In genomic region chr2:105809099-105809473, GRCh38 we compare ENCODE assay signal across 11 cellular contexts.
DNase-seq lines count a peak whose midpoint lies in the region; ATAC-seq, FAIRE-seq and TF ChIP-seq lines count a peak whose summit lies in the region.
"Had no signal": no experiment of that assay in that cellular context is flagged by ENCODE, and none has a peak within 500 bp of the region (broad histone marks: within the 10 kb centered on the region; RNA-seq: fewer than 3 reads in every experiment).

No MANE protein-coding gene starts in this region.

- ATAC-seq in GM21423 (IDR thresholded peaks at IDR 0.05; ENCODE audit: unreplicated experiment) (peak; percentile 35), T-cell (replicated peaks in 1 of 4) (peak in 3 of 4 experiments; percentile 29 to 70 (median 31))
- ATAC-seq: esophagus mucosa had no signal

- peaks cover 91% of the 10 kb centered on the region for H3K79me2 ChIP-seq in hepatocyte

- H3K36me3 ChIP-seq in hepatocyte (replicated peaks; ENCODE audit: insufficient read depth, low read depth) (no peaks in the 10 kb centered on the region), suprapubic skin (no peaks in the 10 kb centered on the region)

- POLR2A ChIA-PET in T-cell (lab: Charles Lee) = interaction anchor here in 1 of 2 donors (0.9 kb wide), 1 partner anchor 22 kb away, joined by 3 read pairs; no protein-coding TSS in a partner anchor

- peaks cover 94 to 95% (median 94%) of the 10 kb centered on the region in 3 donors for H3K4me1 Mint-ChIP-seq in T-cell

- no peak overlapping the region for H3K4me2 ChIP-seq in hepatocyte

- DNase-seq in GM12891 (ENCODE audit: insufficient read length, low spot score) (no peak), T-cell (peak in 1 of 34 experiments; percentile 44), hepatocyte (ENCODE audit: low spot score) (no peak), A172 (ENCODE audit: low spot score) (no peak), SHP77 treated with DMSO at 0.1 percent for 48 hours (lab: John Stamatoyannopoulos, UW) (no peak), mesenteric fat pad (ENCODE audit: low spot score) (no peak), suprapubic skin (ENCODE audit: low spot score in 2 of 2) (no peak)
- DNase-seq: amygdala, NCI-H510A treated with DMSO at 0.1 percent for 48 hours had no signal

- FAIRE-seq in GM12891 (lab: Jason Lieb, UNC) = peak; percentile 76

- CTCF ChIA-PET in T-cell (lab: Charles Lee) = interaction anchor here in 1 of 2 donors (0.6 to 0.7 kb wide), 2 partner anchors 40 to 284 kb away, joined by 3 to 4 read pairs; no protein-coding TSS in a partner anchor

- no peak for TF ChIP-seq POLR2A in GM12891 (IDR thresholded peaks at IDR 0.05; ENCODE audit: low read depth, low read length)
- no peak for TF ChIP-seq POLR2A in suprapubic skin (IDR thresholded peaks at IDR 0.05)

- H3K27ac ChIP-seq in hepatocyte (peak overlapping the region; percentile 9), suprapubic skin (no peak overlapping the region)

- TF ChIP-seq CTCF in hepatocyte (IDR thresholded peaks at IDR 0.05; ENCODE audit: poor library complexity) (no peak), suprapubic skin (IDR thresholded peaks at IDR 0.05) (no peak)

- no peak for TF ChIP-seq EP300 in suprapubic skin (IDR thresholded peaks at IDR 0.05)

- peaks cover 41% of the 10 kb centered on the region for H3K4me1 ChIP-seq in hepatocyte (ENCODE audit: insufficient read depth)
- peaks cover 37% of the 10 kb centered on the region for H3K4me1 ChIP-seq in suprapubic skin

- H3K4me3 ChIP-seq in hepatocyte (no peak overlapping the region), suprapubic skin (no peak overlapping the region)

- peaks cover 23% of the 10 kb centered on the region for H3K36me3 Mint-ChIP-seq in T-cell

- H3K27ac Mint-ChIP-seq in T-cell = peak overlapping the region; percentile 80 to 83

- H3K27me3 Mint-ChIP-seq in T-cell = no peaks in the 10 kb centered on the region

- no peaks in the 10 kb centered on the region for H3K9me2 ChIP-seq in hepatocyte (replicated peaks; ENCODE audit: insufficient read depth)

- H2AFZ ChIP-seq in hepatocyte = no peak overlapping the region

- H4K20me1 ChIP-seq in hepatocyte (ENCODE audit: insufficient read depth, poor library complexity, severe bottlenecking) = peaks cover 83% of the 10 kb centered on the region

- H3K27me3 ChIP-seq in hepatocyte (no peaks in the 10 kb centered on the region), suprapubic skin (no peaks in the 10 kb centered on the region)

- H3K9me3 ChIP-seq in hepatocyte (ENCODE audit: low read depth) (no peaks in the 10 kb centered on the region), suprapubic skin (no peaks in the 10 kb centered on the region)

- WGBS in hepatocyte (ENCODE audit: low lambda C conversion rate, missing lambda C conversion rate) = 100% methylated on average over 4 of the region's 4 CpGs
- 80% methylated on average over 4 of the region's 4 CpGs for WGBS in suprapubic skin

- H3K9me3 Mint-ChIP-seq in T-cell = no peaks in the 10 kb centered on the region

- H3K4me3 Mint-ChIP-seq in T-cell = peak overlapping the region in 2 of 3 donors; percentile 18 to 51

TF ChIP-seq in GM12891, 5 proteins besides CTCF, POLR2A, EP300 and RAD21:
- no peak for TF ChIP-seq POU2F2 (IDR thresholded peaks at IDR 0.05; ENCODE audit: low read depth, low read length)
- TF ChIP-seq TAF1 (IDR thresholded peaks at IDR 0.05; ENCODE audit: low read depth, low read length) = no peak
- TF ChIP-seq SPI1 (IDR thresholded peaks at IDR 0.05; ENCODE audit: low read depth, low read length) = no peak
- no peak for TF ChIP-seq POLR2AphosphoS5 (IDR thresholded peaks at IDR 0.05; ENCODE audit: low read depth, low read length)
- TF ChIP-seq PAX5 (IDR thresholded peaks at IDR 0.05; ENCODE audit: insufficient read depth, low read length, severe bottlenecking) = no peak
